ENCODE assay signal across 8 cellular contexts in genomic region chr3:45145681-45146614, GRCh38. TPM values are rescaled to one million over a fixed set of nuclear protein-coding genes. Genes with fewer than 3 reads are reported as not detected.
DNase-seq lines count a peak whose midpoint lies in the region; ATAC-seq and TF ChIP-seq lines count a peak whose summit lies in the region.

A gene with protein sequence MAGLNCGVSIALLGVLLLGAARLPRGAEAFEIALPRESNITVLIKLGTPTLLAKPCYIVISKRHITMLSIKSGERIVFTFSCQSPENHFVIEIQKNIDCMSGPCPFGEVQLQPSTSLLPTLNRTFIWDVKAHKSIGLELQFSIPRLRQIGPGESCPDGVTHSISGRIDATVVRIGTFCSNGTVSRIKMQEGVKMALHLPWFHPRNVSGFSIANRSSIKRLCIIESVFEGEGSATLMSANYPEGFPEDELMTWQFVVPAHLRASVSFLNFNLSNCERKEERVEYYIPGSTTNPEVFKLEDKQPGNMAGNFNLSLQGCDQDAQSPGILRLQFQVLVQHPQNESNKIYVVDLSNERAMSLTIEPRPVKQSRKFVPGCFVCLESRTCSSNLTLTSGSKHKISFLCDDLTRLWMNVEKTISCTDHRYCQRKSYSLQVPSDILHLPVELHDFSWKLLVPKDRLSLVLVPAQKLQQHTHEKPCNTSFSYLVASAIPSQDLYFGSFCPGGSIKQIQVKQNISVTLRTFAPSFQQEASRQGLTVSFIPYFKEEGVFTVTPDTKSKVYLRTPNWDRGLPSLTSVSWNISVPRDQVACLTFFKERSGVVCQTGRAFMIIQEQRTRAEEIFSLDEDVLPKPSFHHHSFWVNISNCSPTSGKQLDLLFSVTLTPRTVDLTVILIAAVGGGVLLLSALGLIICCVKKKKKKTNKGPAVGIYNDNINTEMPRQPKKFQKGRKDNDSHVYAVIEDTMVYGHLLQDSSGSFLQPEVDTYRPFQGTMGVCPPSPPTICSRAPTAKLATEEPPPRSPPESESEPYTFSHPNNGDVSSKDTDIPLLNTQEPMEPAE (minus strand): TSS chr3:45146378. CDS start chr3:45146287, 91 bp downstream.

- no peak for TF ChIP-seq CTCF in GM13976 (IDR thresholded peaks at IDR 0.05; ENCODE audit: borderline replicate concordance, control extremely low read depth, extremely low read depth, insufficient read depth, missing control alignments)

- H3K9me3 ChIP-seq in ectodermal cell (ENCODE audit: control insufficient read depth, low read length) (no peaks in the 10 kb centered on the region), SJCRH30 (replicated peaks) (no peaks in the 10 kb centered on the region)

- in situ Hi-C loops in GM13976 (cut with MboI; ENCODE audit: low sequenced_read_pairs, unreplicated experiment): no loop called here

- H3K36me3 ChIP-seq in ectodermal cell (ENCODE audit: control insufficient read depth, insufficient read depth, low read length) (no peaks in the 10 kb centered on the region), SJCRH30 (no peaks in the 10 kb centered on the region)

- ATAC-seq in HG03108 (IDR thresholded peaks at IDR 0.05; ENCODE audit: unreplicated experiment): no peak
- ATAC-seq in GM21576 (IDR thresholded peaks at IDR 0.05; ENCODE audit: unreplicated experiment): no peak

- 1% methylated on average over 92 of the region's 92 CpGs for WGBS in ectodermal cell, 2 experiments

- H3K27me3 ChIP-seq in ectodermal cell (ENCODE audit: control insufficient read depth, insufficient read depth, low read length, poor library complexity, severe bottlenecking): peaks cover 53% of the 10 kb centered on the region
- H3K27me3 ChIP-seq in SJCRH30: no peaks in the 10 kb centered on the region

- H3K4me1 ChIP-seq in ectodermal cell (ENCODE audit: control insufficient read depth, insufficient read depth, low read length) (peaks cover 6% of the 10 kb centered on the region), SJCRH30 (no peaks in the 10 kb centered on the region)

- H3K27ac ChIP-seq in ectodermal cell (ENCODE audit: insufficient read depth, low read depth, low read length, poor library complexity, severe bottlenecking) (no peak within 1 kb of the TSS), SJCRH30 (no peak within 1 kb of the TSS)

- peak within 1 kb of the TSS; percentile 53 for H3K4me3 ChIP-seq in ectodermal cell (ENCODE audit: insufficient read depth, low read depth, low read length)
- H3K4me3 ChIP-seq in SJCRH30: no peak within 1 kb of the TSS

- DNase-seq in GM13976 (ENCODE audit: low spot score): peak; percentile 45
- peak; percentile 65 for DNase-seq in NCI-H510A (lab: John Stamatoyannopoulos, UW)
- DNase-seq in mucosa of gallbladder (ENCODE audit: low spot score): peak; percentile 49
- DNase-seq in NCI-H1694 treated with DMSO at 0.1 percent for 48 hours (lab: John Stamatoyannopoulos, UW): no peak
- no peak for DNase-seq in SJCRH30

RNA-seq across cellular contexts. Expression of the gene that starts here (rescaled TPM):
- 0.07 TPM for polyA plus RNA-seq in ectodermal cell (2013, experiment 1 of 4)
- polyA plus RNA-seq in ectodermal cell (2013, experiment 2 of 4): 0.30 TPM
- polyA plus RNA-seq in ectodermal cell (2013, experiment 3 of 4): 0.21 TPM
- polyA plus RNA-seq in ectodermal cell (2013, experiment 4 of 4): 0.24 TPM
- total RNA-seq in mucosa of gallbladder: 42.4 TPM
- not detected in 2 replicates for total RNA-seq in SJCRH30 (2014; rRNA removed; shearing (Covaris generic))

Comparison
In these comparisons a context has a peak if more than half of its experiments do, and no peak if none do; other contexts are left out.
1. RNA of the gene that starts here (total RNA-seq): 42.4 TPM in mucosa of gallbladder (single experiment); not detected in SJCRH30; every median in the first group is over 10 times any median in the second.
2. DNase-seq: peak in GM13976 (single experiment), NCI-H510A (single experiment) and mucosa of gallbladder (single experiment); none in NCI-H1694 treated with DMSO at 0.1 percent for 48 hours (single experiment) and SJCRH30 (0 of 2).